Comparison of ENCODE assay signal across 8 cellular contexts in the genomic region with DNA sequence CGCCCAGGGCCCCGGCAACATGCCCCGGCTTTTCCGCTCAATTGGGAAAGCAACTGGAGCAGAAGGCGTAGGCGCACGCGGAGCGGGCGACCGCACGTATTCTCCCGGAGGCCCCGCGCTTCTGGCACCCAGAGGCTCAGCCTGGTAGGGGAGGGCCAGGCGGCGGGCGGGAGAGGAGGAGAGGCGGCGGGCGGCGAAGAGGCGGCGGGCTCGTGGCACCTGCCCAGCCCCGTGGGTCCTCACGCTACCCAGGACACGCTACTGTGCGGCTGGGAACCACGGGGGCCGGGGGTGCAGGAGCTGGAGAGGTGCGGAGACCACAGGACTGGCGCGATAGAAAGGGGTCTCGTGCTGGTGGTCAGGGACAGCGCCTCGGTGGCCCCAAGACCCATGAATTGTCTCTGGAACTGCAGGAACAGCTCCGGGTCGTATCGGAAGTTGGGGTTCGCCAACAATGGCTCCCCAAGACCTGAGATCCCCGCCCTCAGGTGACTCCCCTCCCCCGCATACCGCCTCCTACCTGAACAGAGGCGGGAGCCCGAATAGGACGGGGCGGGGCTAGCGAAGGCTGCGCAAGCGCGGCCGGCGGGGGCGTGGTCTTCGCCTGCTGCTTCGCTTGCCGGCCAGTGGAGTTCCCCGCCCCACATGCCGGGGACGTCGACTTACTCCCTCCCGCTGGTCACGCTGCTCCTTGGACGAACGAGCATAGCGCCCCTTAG. TPM values are rescaled to one million over a fixed set of nuclear protein-coding genes. Genes with fewer than 3 reads are reported as not detected.
A peak's percentile ranks its signal among the peaks of the same experiment; 100 is the strongest.
DNase-seq lines count a peak whose midpoint lies in the region; ATAC-seq and TF ChIP-seq lines count a peak whose summit lies in the region.

A gene (minus strand): TSS at position 549 of the 719 bp plus-strand sequence.

- peaks cover 40% of the 10 kb centered on the region for H3K36me3 ChIP-seq in WERI-Rb-1
- no peaks in the 10 kb centered on the region for H3K36me3 ChIP-seq in mammary epithelial cell (ENCODE audit: insufficient read depth, low read length)
- peaks cover 35% of the 10 kb centered on the region for H3K36me3 ChIP-seq in iPS-20b (ENCODE audit: insufficient read depth, low read depth, low read length)

- 2% methylated on average over 20 of the region's 67 CpGs for WGBS in mammary epithelial cell (ENCODE audit: low coverage, missing lambda C conversion rate)

- H3K27ac ChIP-seq in WERI-Rb-1 (peak within 1 kb of the TSS; percentile 97), mammary epithelial cell (ENCODE audit: insufficient read depth, low read depth, low read length) (peak within 1 kb of the TSS; percentile 52), iPS-20b (ENCODE audit: low read length) (peak within 1 kb of the TSS; percentile 72), skin epidermis (peak within 1 kb of the TSS; percentile 71 to 95 (median 85))

- peak within 1 kb of the TSS; percentile 44 for H3K9ac ChIP-seq in mammary epithelial cell (ENCODE audit: insufficient read depth, low read length)
- peak within 1 kb of the TSS; percentile 98 for H3K9ac ChIP-seq in iPS-20b (ENCODE audit: low read depth, low read length)

- in situ Hi-C loops in ACHN (cut with HindIII; ENCODE audit: low pct_ligation_motif_present, low pct_unique_long_range_greater_than_20kb, low sequenced_read_pairs) (no loop called here), mammary epithelial cell (cut with MboI; ENCODE audit: low sequenced_read_pairs in 2 of 2) (no loop called here)

- H3K9me3 ChIP-seq in WERI-Rb-1 (ENCODE audit: severe bottlenecking) (no peaks in the 10 kb centered on the region), mammary epithelial cell (replicated peaks; ENCODE audit: insufficient read depth, low read length) (no peaks in the 10 kb centered on the region), iPS-20b (ENCODE audit: insufficient read depth, low read depth, low read length) (no peaks in the 10 kb centered on the region)

- no TSS peak for BruUV-seq in mammary epithelial cell (replicated peaks; lab: Mats Ljungman, UMichigan)

- dilution Hi-C loops in mammary epithelial cell (cut with HindIII; ENCODE audit: low sequenced_read_pairs) = no loop called here

- DNase-seq in ACHN (peak; percentile 97), NCI-H2227 (lab: John Stamatoyannopoulos, UW; ENCODE audit: unreplicated experiment) (peak; percentile 97), WERI-Rb-1 (peak; percentile 99), mammary epithelial cell (peak; percentile 96)

- peaks cover 16% of the 10 kb centered on the region for H3K79me2 ChIP-seq in mammary epithelial cell (ENCODE audit: insufficient read depth, low read length)

- H3K27me3 ChIP-seq in WERI-Rb-1 (ENCODE audit: insufficient read depth, low read depth, severe bottlenecking) = no peaks in the 10 kb centered on the region
- H3K27me3 ChIP-seq in mammary epithelial cell (ENCODE audit: insufficient read depth, low read length) = no peaks in the 10 kb centered on the region
- no peaks in the 10 kb centered on the region for H3K27me3 ChIP-seq in iPS-20b (ENCODE audit: insufficient read depth, low read length)

- H3K4me2 ChIP-seq in mammary epithelial cell (ENCODE audit: insufficient read depth, low read depth, low read length) = peak within 1 kb of the TSS; percentile 91

- peak; percentile 92 for TF ChIP-seq CTCF in WERI-Rb-1 (IDR thresholded peaks at IDR 0.05; ENCODE audit: low read depth, low read length)
- TF ChIP-seq CTCF in mammary epithelial cell (conservative IDR thresholded peaks at IDR 0.05 in 1 of 2, IDR thresholded peaks at IDR 0.05 in 1 of 2; ENCODE audit: extremely low read depth in 1 of 2, insufficient read depth in 1 of 2, low read depth in 1 of 2, low read length in 2 of 2) = no peak

- ATAC-seq in GM18873 (IDR thresholded peaks at IDR 0.05; ENCODE audit: low FRiP score, unreplicated experiment) (peak; percentile 71), HG03139 (IDR thresholded peaks at IDR 0.05; ENCODE audit: unreplicated experiment) (peak; percentile 89)

- no peaks in the 10 kb centered on the region for H4K20me1 ChIP-seq in mammary epithelial cell (ENCODE audit: insufficient read depth, low read length)

- CTCF ChIA-PET in mammary epithelial cell (lab: Charles Lee; ENCODE audit: low non-redundant PET) = no interaction called here

- peak within 1 kb of the TSS; percentile 97 for H2AFZ ChIP-seq in mammary epithelial cell (ENCODE audit: low read depth, low read length)

- H3K4me1 ChIP-seq in mammary epithelial cell (ENCODE audit: insufficient read depth, low read length) = peaks cover 8% of the 10 kb centered on the region
- H3K4me1 ChIP-seq in iPS-20b (ENCODE audit: insufficient read depth, low read length) = peaks cover 10% of the 10 kb centered on the region

- intact Hi-C loops in mammary epithelial cell (cut with micrococcal nuclease) = loop anchor here (1.0 to 10.0 kb wide), 3 partner anchors 12 to 336 kb away; a partner anchor contains a TSS

- H3K4me3 ChIP-seq in WERI-Rb-1 (ENCODE audit: low read depth, low read length) (peak within 1 kb of the TSS; percentile 73), mammary epithelial cell (replicated peaks in 1 of 3; ENCODE audit: insufficient read depth in 1 of 3, low read depth in 2 of 3, low read length in 3 of 3) (peak within 1 kb of the TSS; percentile 78 to 97 (median 87)), iPS-20b (ENCODE audit: low read length) (peak within 1 kb of the TSS; percentile 97), skin epidermis (peak within 1 kb of the TSS; percentile 64 to 80 (median 76))

RNA-seq across cellular contexts. Expression of the gene that starts here (rescaled TPM):
- 10 to 100 TPM; 15.8 to 16.7 TPM for total RNA-seq in mammary epithelial cell
- polyA plus RNA-seq in mammary epithelial cell = 26.7 TPM
- polyA minus RNA-seq in mammary epithelial cell = 33.7 TPM

Comparison
In these comparisons a context has a peak if more than half of its experiments do, and no peak if none do; other contexts are left out.
1. Peak in every context shown above with its lines: DNase-seq, ATAC-seq, H3K4me3 ChIP-seq and H3K27ac ChIP-seq.